In genomic region chr17:32648450-32648849, GRCh38 we compare ENCODE assay signal across 17 cellular contexts.
DNase-seq lines count a peak whose midpoint lies in the region; ATAC-seq and TF ChIP-seq lines count a peak whose summit lies in the region.
"Had no signal": no experiment of that assay in that cellular context is flagged by ENCODE, and none has a peak within 500 bp of the region (broad histone marks: within the 10 kb centered on the region; RNA-seq: fewer than 3 reads in every experiment).

No MANE protein-coding gene starts in this region.

- H3K9me3 Mint-ChIP-seq in endodermal cell, result peaks cover 42% of the 10 kb centered on the region

- CTCF ChIA-PET in HEK293 (lab: Yijun Ruan, JAX), result interaction anchor here (0.6 to 3.4 kb wide), 3 partner anchors 10 to 73 kb away, joined by 3 to 22 read pairs (median 3); no protein-coding TSS in a partner anchor

- no peak overlapping the region for H3K27ac Mint-ChIP-seq in endodermal cell
- H3K27ac Mint-ChIP-seq: CD4-positive, alpha-beta memory T cell; H9; HFFc6 had no signal

- no peak overlapping the region for H3K27ac ChIP-seq in HEK293 (ENCODE audit: extremely low read depth, low read depth, low read length)
- H3K27ac ChIP-seq in endodermal cell (ENCODE audit: low read depth, low read length), result no peak overlapping the region
- no peak overlapping the region for H3K27ac ChIP-seq in colonic mucosa
- H3K27ac ChIP-seq: GM23248 had no signal

- no peaks in the 10 kb centered on the region for H3K27me3 Mint-ChIP-seq in endodermal cell (ENCODE audit: insufficient read depth)
- H3K27me3 Mint-ChIP-seq: CD4-positive, alpha-beta memory T cell had no signal

- H3K27me3 ChIP-seq in endodermal cell (ENCODE audit: control insufficient read depth, insufficient read depth, low read length, poor library complexity, severe bottlenecking), result no peaks in the 10 kb centered on the region
- H3K27me3 ChIP-seq in colonic mucosa, result no peaks in the 10 kb centered on the region

- H3K4me3 ChIP-seq in HEK293 (ENCODE audit: low read depth, low read length) (no peak overlapping the region), endodermal cell (ENCODE audit: low read length) (peak overlapping the region; percentile 64), colonic mucosa (no peak overlapping the region)
- H3K4me3 ChIP-seq: GM12878, GM23248 had no signal

- intact Hi-C loops in colonic mucosa (cut with DNase I), result no loop called here

- H3K4me1 Mint-ChIP-seq in endodermal cell, result peaks cover 14% of the 10 kb centered on the region
- H3K4me1 Mint-ChIP-seq: CD4-positive, alpha-beta memory T cell; H9 had no signal

- peaks cover 59% of the 10 kb centered on the region for H3K36me3 Mint-ChIP-seq in endodermal cell (ENCODE audit: low read depth)

- DNase-seq in NCI-H2227 treated with DMSO at 0.1 percent for 48 hours (lab: John Stamatoyannopoulos, UW), result peak; percentile 7
- no peak for DNase-seq in endodermal cell
- DNase-seq in colonic mucosa, result no peak
- DNase-seq in DMS114 treated with DMSO at 0.1 percent for 48 hours (lab: John Stamatoyannopoulos, UW; ENCODE audit: unreplicated experiment), result no peak
- DNase-seq: C1 segment of cervical spinal cord; Caco-2; CD4-positive, alpha-beta memory T cell; DMS79; EL; GDM1; GM23248; H9; HFFc6 had no signal

- no peaks in the 10 kb centered on the region for H3K4me1 ChIP-seq in HEK293 (ENCODE audit: control insufficient read depth, insufficient read depth, low read length)
- H3K4me1 ChIP-seq in endodermal cell (ENCODE audit: control insufficient read depth, insufficient read depth, low read length), result peaks cover 2% of the 10 kb centered on the region
- H3K4me1 ChIP-seq in colonic mucosa, result no peaks in the 10 kb centered on the region
- H3K4me1 ChIP-seq: Caco-2 had no signal

- no peak overlapping the region for H3K4me3 Mint-ChIP-seq in endodermal cell
- H3K4me3 Mint-ChIP-seq: CD4-positive, alpha-beta memory T cell; H9; HFFc6 had no signal

- 100% methylated on average over 1 of the region's 2 CpGs for WGBS in endodermal cell (ENCODE audit: insufficient coverage in 1 of 2, insufficient read length in 1 of 2), 2 experiments

- H3K9me3 ChIP-seq in HEK293 (ENCODE audit: control insufficient read depth, insufficient read depth, low read depth, low read length) (no peaks in the 10 kb centered on the region), endodermal cell (ENCODE audit: control insufficient read depth, low read length) (peaks cover 40% of the 10 kb centered on the region), colonic mucosa (no peaks in the 10 kb centered on the region)

- peaks cover 12 to 26% of the 10 kb centered on the region in 2 experiments for H3K36me3 ChIP-seq in HEK293 (ENCODE audit: control insufficient read depth in 2 of 2, insufficient read depth in 1 of 2, low read length in 2 of 2)
- peaks cover 38% of the 10 kb centered on the region for H3K36me3 ChIP-seq in endodermal cell (ENCODE audit: control insufficient read depth, insufficient read depth, low read length)
- peaks cover 6% of the 10 kb centered on the region for H3K36me3 ChIP-seq in colonic mucosa

- H3K9ac ChIP-seq in endodermal cell (ENCODE audit: extremely low read depth, low read length, poor library complexity, severe bottlenecking) (no peak overlapping the region), colonic mucosa (ENCODE audit: low read depth in 2 of 2, low read length in 2 of 2) (no peak overlapping the region)
- H3K9ac ChIP-seq: GM23248 had no signal

- no peak for ATAC-seq in GM18870 (IDR thresholded peaks at IDR 0.05; ENCODE audit: unreplicated experiment)
- ATAC-seq: GM12878, HCT116 had no signal

- POLR2A ChIA-PET in HEK293 (lab: Yijun Ruan, JAX), result no interaction called here

- TF ChIP-seq CTCF in HEK293 (tag by site-specific recombination; IDR thresholded peaks at IDR 0.05) (no peak), endodermal cell (conservative IDR thresholded peaks at IDR 0.05) (no peak), colonic mucosa (IDR thresholded peaks at IDR 0.05) (no peak)

TF ChIP-seq in HEK293, 187 proteins besides CTCF, POLR2A, EP300 and RAD21:
- TF ChIP-seq HOXC10 (CRISPR knock-in tag; IDR thresholded peaks at IDR 0.05) (no peak), SP7 (tag by site-specific recombination; IDR thresholded peaks at IDR 0.05) (peak; percentile 99)
